13 cellular contexts compared by ENCODE assay signal in the genomic region with DNA sequence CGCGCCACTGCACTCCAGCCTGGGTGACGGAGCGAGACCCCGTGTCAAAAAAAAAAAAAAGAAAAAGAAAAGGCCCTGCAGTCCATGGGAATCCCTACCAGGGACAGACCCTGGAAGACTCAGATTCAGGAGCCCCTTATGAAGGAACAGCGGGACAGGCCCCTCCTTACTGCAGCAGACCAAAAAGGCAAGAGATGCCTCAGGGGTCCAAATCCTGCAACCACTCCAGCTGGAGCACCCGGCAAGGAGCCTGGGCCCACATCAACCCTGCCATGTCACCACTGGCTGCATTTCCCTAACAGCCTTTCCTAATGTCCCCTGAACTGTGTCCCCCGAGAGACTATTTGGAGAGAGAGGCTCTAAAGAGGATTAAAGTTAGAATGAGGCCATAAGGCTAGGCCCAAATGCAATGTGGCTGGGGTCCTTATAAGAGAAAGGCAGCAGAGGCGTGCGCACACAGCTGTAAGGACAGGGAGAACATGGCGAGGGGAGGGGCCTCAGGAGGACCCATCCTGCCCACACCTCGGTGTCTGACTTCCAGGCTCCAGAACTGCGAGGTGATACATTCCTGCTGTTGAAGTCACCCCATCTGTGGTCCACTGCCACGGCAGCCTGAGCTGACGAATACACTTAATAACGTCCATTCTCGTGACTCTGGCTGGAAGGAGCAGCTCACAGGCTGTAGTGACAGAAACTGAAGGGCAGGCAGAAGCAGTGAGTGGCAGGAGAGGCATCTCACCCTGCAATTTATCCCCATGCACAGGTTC.
DNase-seq lines count a peak whose midpoint lies in the region; ATAC-seq and TF ChIP-seq lines count a peak whose summit lies in the region.
"Had no signal": no experiment of that assay in that cellular context is flagged by ENCODE, and none has a peak within 500 bp of the region (broad histone marks: within the 10 kb centered on the region; RNA-seq: fewer than 3 reads in every experiment).

No MANE protein-coding gene starts in this region.

- H3K4me1 ChIP-seq in mesenchymal stem cell (ENCODE audit: control insufficient read depth, insufficient read depth, low read depth, low read length) = peaks cover 30% of the 10 kb centered on the region

- no peak overlapping the region for H2BK120ac ChIP-seq in mesenchymal stem cell (ENCODE audit: low read depth, low read length)

- H3K9ac ChIP-seq in mesenchymal stem cell (ENCODE audit: low read length) = peak overlapping the region; percentile 76
- H3K9ac ChIP-seq: KMS-11 had no signal

- no peaks in the 10 kb centered on the region for H3K36me3 ChIP-seq in brain microvascular endothelial cell (replicated peaks)
- H3K36me3 ChIP-seq in mesenchymal stem cell (ENCODE audit: control insufficient read depth in 1 of 2, insufficient read depth in 2 of 2, low read depth in 1 of 2, low read length in 2 of 2) = peaks cover 0 to 10% of the 10 kb centered on the region in 2 experiments

- H3K4ac ChIP-seq in mesenchymal stem cell (ENCODE audit: low read depth in 1 of 2, low read length in 2 of 2) = no peak overlapping the region

- peak overlapping the region; percentile 3 for H3K4me2 ChIP-seq in mesenchymal stem cell (ENCODE audit: low read length, poor library complexity, severe bottlenecking)
- H3K4me2 ChIP-seq: KMS-11 had no signal

- DNase-seq in AG08395 (ENCODE audit: low spot score) (peak; percentile 94), GM04503 (ENCODE audit: low read depth) (peak; percentile 94), brain microvascular endothelial cell (peak; percentile 89), mesenchymal stem cell (peak; percentile 29), GM19238 (ENCODE audit: insufficient read length, low spot score) (no peak), NCI-H526 (lab: John Stamatoyannopoulos, UW) (no peak)
- DNase-seq: activated CD8-positive, alpha-beta memory T cell treated with anti-CD3 and anti-CD28 coated beads, Interleukin-2, amount 50 U/mL, for 48 hours; COR-L47; naive B cell; small intestine had no signal

- H3K18ac ChIP-seq in mesenchymal stem cell (ENCODE audit: low read depth in 1 of 2, low read length in 2 of 2) = no peak overlapping the region

- H4K8ac ChIP-seq in mesenchymal stem cell (ENCODE audit: low read length) = no peak overlapping the region

- no peaks in the 10 kb centered on the region for H3K9me3 ChIP-seq in mesenchymal stem cell (ENCODE audit: control insufficient read depth, low read length)

- no peak for ATAC-seq in HG03025 (IDR thresholded peaks at IDR 0.05; ENCODE audit: low FRiP score, unreplicated experiment)
- ATAC-seq in HG03571 (IDR thresholded peaks at IDR 0.05; ENCODE audit: unreplicated experiment) = no peak

- H3K14ac ChIP-seq in mesenchymal stem cell (ENCODE audit: low read length in 2 of 2) = no peak overlapping the region

- peak overlapping the region; percentile 57 for H2AK5ac ChIP-seq in mesenchymal stem cell (ENCODE audit: low read length, severe bottlenecking)

- TF ChIP-seq CTCF in brain microvascular endothelial cell (IDR thresholded peaks at IDR 0.05; ENCODE audit: low read depth, low read length, missing control alignments) = no peak

- H2BK12ac ChIP-seq in mesenchymal stem cell (ENCODE audit: low read length in 2 of 2) = no peak overlapping the region

- H3K4me3 ChIP-seq in brain microvascular endothelial cell (ENCODE audit: low read depth, low read length) (no peak overlapping the region), mesenchymal stem cell (ENCODE audit: insufficient read depth in 1 of 2, low read depth in 1 of 2, low read length in 2 of 2) (no peak overlapping the region)

- 80% methylated on average over 17 of the region's 17 CpGs for WGBS in mesenchymal stem cell

- in situ Hi-C loops in brain microvascular endothelial cell (cut with HindIII; ENCODE audit: low pct_ligation_motif_present, low sequenced_read_pairs) = no loop called here

- H3K27me3 ChIP-seq in brain microvascular endothelial cell (replicated peaks) (no peaks in the 10 kb centered on the region), mesenchymal stem cell (ENCODE audit: control insufficient read depth in 1 of 2, insufficient read depth in 1 of 2, low read length in 2 of 2) (no peaks in the 10 kb centered on the region)

- no peak overlapping the region for H4K91ac ChIP-seq in mesenchymal stem cell (ENCODE audit: low read length)

- H2AFZ ChIP-seq in mesenchymal stem cell (ENCODE audit: low read depth, low read length) = no peak overlapping the region

- H2BK5ac ChIP-seq in mesenchymal stem cell (ENCODE audit: low read depth, low read length, poor library complexity, severe bottlenecking) = no peak overlapping the region

- H3K27ac ChIP-seq in brain microvascular endothelial cell (peak overlapping the region; percentile 74), mesenchymal stem cell (ENCODE audit: low read length, poor library complexity, severe bottlenecking) (peak overlapping the region; percentile 70)
- H3K27ac ChIP-seq: KMS-11 had no signal

- no peak overlapping the region for H2BK15ac ChIP-seq in mesenchymal stem cell (ENCODE audit: low read depth, poor library complexity, severe bottlenecking)

- peaks cover 16% of the 10 kb centered on the region for H3K79me1 ChIP-seq in mesenchymal stem cell (replicated peaks; ENCODE audit: low read length, poor library complexity, severe bottlenecking)

- H3K23ac ChIP-seq in mesenchymal stem cell (ENCODE audit: low read length in 2 of 2) = no peak overlapping the region

Comparison
In these comparisons a context has a peak if more than half of its experiments do, and no peak if none do; other contexts are left out.
1. DNase-seq: peak in AG08395 (single experiment), GM04503 (single experiment), brain microvascular endothelial cell (single experiment) and mesenchymal stem cell (single experiment); none in GM19238 (single experiment) and NCI-H526 (0 of 2).